8 cellular contexts compared by ENCODE assay signal in genomic region chr2:226985227-226985946, GRCh38.
DNase-seq lines count a peak whose midpoint lies in the region; ATAC-seq and TF ChIP-seq lines count a peak whose summit lies in the region.

No MANE protein-coding gene starts in this region.

- intact Hi-C loops in adrenal gland (cut with DNase I) (loop anchor here (5.0 to 10.0 kb wide), 2 partner anchors 181 to 1098 kb away; no protein-coding TSS in a partner anchor), left ventricle myocardium inferior (cut with micrococcal nuclease) (loop anchor here (10.0 kb wide), 3 partner anchors 151 to 1311 kb away; partner anchors contain the start of gene RHBDD1)

- H3K4me3 ChIP-seq in BJ (ENCODE audit: low read depth, low read length) (no peak overlapping the region), adrenal gland (no peak overlapping the region), left ventricle myocardium inferior (no peak overlapping the region)
- no peak overlapping the region for H3K4me3 ChIP-seq in effector memory CD4-positive, alpha-beta T cell (ENCODE audit: insufficient read depth, low read depth, low read length, poor library complexity, severe bottlenecking)

- TF ChIP-seq POLR2A in adrenal gland (IDR thresholded peaks at IDR 0.05): no peak

- TF ChIP-seq CTCF in BJ (IDR thresholded peaks at IDR 0.05; ENCODE audit: insufficient read depth, low read depth, low read length): peak; percentile 65
- peak; percentile 48 to 87 (median 83) for TF ChIP-seq CTCF in adrenal gland (IDR thresholded peaks at IDR 0.05)
- peak; percentile 78 for TF ChIP-seq CTCF in left ventricle myocardium inferior (IDR thresholded peaks at IDR 0.05; ENCODE audit: borderline replicate concordance)

- DNase-seq in BJ (ENCODE audit: low read depth): peak; percentile 38
- peak; percentile 74 for DNase-seq in NCI-H2227 treated with DMSO at 0.1 percent for 48 hours (lab: John Stamatoyannopoulos, UW)
- DNase-seq in adrenal gland: peak; percentile 42 to 80 (median 57)
- DNase-seq in left ventricle myocardium inferior: no peak
- peak; percentile 84 for DNase-seq in retina
- no peak for DNase-seq in effector memory CD4-positive, alpha-beta T cell

- H3K4me1 ChIP-seq in adrenal gland (replicated peaks in 1 of 2): peaks cover 0 to 17% of the 10 kb centered on the region in 2 donors
- H3K4me1 ChIP-seq in left ventricle myocardium inferior: peaks cover 14% of the 10 kb centered on the region
- H3K4me1 ChIP-seq in effector memory CD4-positive, alpha-beta T cell (ENCODE audit: control insufficient read depth, insufficient read depth, low read length, poor library complexity, severe bottlenecking): peaks cover 6% of the 10 kb centered on the region

- H3K27me3 ChIP-seq in BJ (ENCODE audit: control insufficient read depth, insufficient read depth, low read length) (no peaks in the 10 kb centered on the region), adrenal gland (no peaks in the 10 kb centered on the region), left ventricle myocardium inferior (ENCODE audit: low read depth) (no peaks in the 10 kb centered on the region)
- H3K27me3 ChIP-seq in effector memory CD4-positive, alpha-beta T cell (replicated peaks; ENCODE audit: control insufficient read depth, insufficient read depth, low read length, poor library complexity, severe bottlenecking): no peaks in the 10 kb centered on the region

- CTCF ChIA-PET in BJ (lab: Yijun Ruan, JAX): interaction anchor here (0.6 to 2.3 kb wide), 20 partner anchors 9 to 1318 kb away, joined by 3 to 10 read pairs (median 4); no protein-coding TSS in a partner anchor

- ATAC-seq in GM18517 (IDR thresholded peaks at IDR 0.05; ENCODE audit: unreplicated experiment) (peak; percentile 29), HG03060 (IDR thresholded peaks at IDR 0.05; ENCODE audit: low read depth, unreplicated experiment) (peak; percentile 10)

- WGBS in adrenal gland, 4 donors: 14 to 25% (median 17%) methylated on average over 9 to 10 of the region's 10 CpGs

- H3K27ac ChIP-seq in adrenal gland: peak overlapping the region in 1 of 5 donors; percentile 19
- peak overlapping the region; percentile 43 for H3K27ac ChIP-seq in left ventricle myocardium inferior (replicated peaks)
- H3K27ac ChIP-seq in effector memory CD4-positive, alpha-beta T cell (ENCODE audit: insufficient read depth, low read length, poor library complexity, severe bottlenecking): no peak overlapping the region

- POLR2A ChIA-PET in BJ (lab: Charles Lee): interaction anchor here (0.5 to 0.6 kb wide), 2 partner anchors 800 to 1212 kb away, joined by 3 to 4 read pairs; no protein-coding TSS in a partner anchor

- H3K9me3 ChIP-seq in adrenal gland (replicated peaks in 1 of 3) (no peaks in the 10 kb centered on the region), left ventricle myocardium inferior (replicated peaks) (no peaks in the 10 kb centered on the region)
- no peaks in the 10 kb centered on the region for H3K9me3 ChIP-seq in effector memory CD4-positive, alpha-beta T cell (ENCODE audit: control insufficient read depth, low read length)

- H3K36me3 ChIP-seq in BJ (ENCODE audit: control insufficient read depth, insufficient read depth, low read length) (no peaks in the 10 kb centered on the region), adrenal gland (replicated peaks in 1 of 2) (no peaks in the 10 kb centered on the region), left ventricle myocardium inferior (no peaks in the 10 kb centered on the region)
- H3K36me3 ChIP-seq in effector memory CD4-positive, alpha-beta T cell (ENCODE audit: control insufficient read depth, insufficient read depth, low read length): no peaks in the 10 kb centered on the region

Comparison
In these comparisons a context has a peak if more than half of its experiments do, and no peak if none do; other contexts are left out.
1. DNase-seq: peak in BJ (single experiment), NCI-H2227 treated with DMSO at 0.1 percent for 48 hours (single experiment), adrenal gland (7 of 7) and retina (single experiment); none in left ventricle myocardium inferior (single experiment) and effector memory CD4-positive, alpha-beta T cell (0 of 3).
2. Peak in every context shown above with its lines, with median percentiles within 50 percentile points of each other: CTCF ChIP-seq.